ENCODE assay signal across 8 cellular contexts in genomic region chr12:49131051-49131972, GRCh38.
DNase-seq lines count a peak whose midpoint lies in the region; ATAC-seq and TF ChIP-seq lines count a peak whose summit lies in the region.

Gene TUBA1B (minus strand): TSS chr12:49131395. CDS start chr12:49131300, 95 bp downstream.

- peak within 1 kb of the TSS; percentile 96 for H3K27ac Mint-ChIP-seq in central memory CD8-positive, alpha-beta T cell (ENCODE audit: low read depth)

- TF ChIP-seq CTCF in AG09319 (IDR thresholded peaks at IDR 0.05; ENCODE audit: low read depth, low read length), result no peak

- ATAC-seq in GM19035 (IDR thresholded peaks at IDR 0.05; ENCODE audit: unreplicated experiment), result peak; percentile 62
- ATAC-seq in HG03280 (IDR thresholded peaks at IDR 0.05; ENCODE audit: unreplicated experiment), result peak; percentile 72
- peak; percentile 75 for ATAC-seq in central memory CD8-positive, alpha-beta T cell (replicated peaks; ENCODE audit: extremely low read depth, poor library complexity, severe bottlenecking)

- DNase-seq in AG09319 (ENCODE audit: extremely low read depth, low read depth), result peak; percentile 75
- DNase-seq in NCI-H446 (lab: John Stamatoyannopoulos, UW), result peak; percentile 87 to 95
- DNase-seq in activated CD4-positive, CD25-positive, alpha-beta regulatory T cell treated with anti-CD3 and anti-CD28 coated beads, Interleukin-2, amount 50 U/mL, for 72 hours, result peak; percentile 94
- DNase-seq in central memory CD8-positive, alpha-beta T cell (ENCODE audit: low spot score in 2 of 2), result peak; percentile 78 to 83
- DNase-seq in islet precursor cell, result peak; percentile 97
- peak; percentile 87 to 89 (median 88) for DNase-seq in stimulated activated CD4-positive, alpha-beta T cell treated with anti-CD3 and anti-CD28 coated beads, Interleukin-12 subunit alpha, Interleukin-12 subunit beta, amount 100 ng/mL, for 48 hours (ENCODE audit: low read depth in 2 of 3, low spot score in 1 of 3)

- H3K4me3 Mint-ChIP-seq in central memory CD8-positive, alpha-beta T cell, result peak within 1 kb of the TSS; percentile 98

- H3K36me3 Mint-ChIP-seq in central memory CD8-positive, alpha-beta T cell (ENCODE audit: insufficient read depth), result peaks cover 47% of the 10 kb centered on the region

- H3K27me3 Mint-ChIP-seq in central memory CD8-positive, alpha-beta T cell, result no peaks in the 10 kb centered on the region

- no peaks in the 10 kb centered on the region for H3K9me3 Mint-ChIP-seq in central memory CD8-positive, alpha-beta T cell

- H3K4me1 Mint-ChIP-seq in central memory CD8-positive, alpha-beta T cell, result peaks cover 45% of the 10 kb centered on the region

Comparison
In these comparisons a context has a peak if more than half of its experiments do, and no peak if none do; other contexts are left out.
1. Peak in every context shown above with its lines: DNase-seq and ATAC-seq.